Comparison of ENCODE assay signal across 1 cellular context in genomic region chr5:138029501-138029900, GRCh38.
TF ChIP-seq lines count a peak whose summit lies in the region.

No MANE protein-coding gene starts in this region.

TF ChIP-seq in GM12878, 131 proteins besides CTCF, POLR2A, EP300 and RAD21:
- TF ChIP-seq PKNOX1 (IDR thresholded peaks at IDR 0.05): peak; percentile 94
- TF ChIP-seq STAT3 (IDR thresholded peaks at IDR 0.05; ENCODE audit: low read depth, low read length): no peak
- TF ChIP-seq PBX3 (IDR thresholded peaks at IDR 0.05; ENCODE audit: insufficient replicate concordance, low read depth, low read length): peak; percentile 57
- no peak for TF ChIP-seq NR2C2 (IDR thresholded peaks at IDR 0.05; ENCODE audit: borderline replicate concordance, control insufficient read depth, insufficient read length, low read depth)
